Comparison of ENCODE assay signal across 30 cellular contexts in the genomic region with DNA sequence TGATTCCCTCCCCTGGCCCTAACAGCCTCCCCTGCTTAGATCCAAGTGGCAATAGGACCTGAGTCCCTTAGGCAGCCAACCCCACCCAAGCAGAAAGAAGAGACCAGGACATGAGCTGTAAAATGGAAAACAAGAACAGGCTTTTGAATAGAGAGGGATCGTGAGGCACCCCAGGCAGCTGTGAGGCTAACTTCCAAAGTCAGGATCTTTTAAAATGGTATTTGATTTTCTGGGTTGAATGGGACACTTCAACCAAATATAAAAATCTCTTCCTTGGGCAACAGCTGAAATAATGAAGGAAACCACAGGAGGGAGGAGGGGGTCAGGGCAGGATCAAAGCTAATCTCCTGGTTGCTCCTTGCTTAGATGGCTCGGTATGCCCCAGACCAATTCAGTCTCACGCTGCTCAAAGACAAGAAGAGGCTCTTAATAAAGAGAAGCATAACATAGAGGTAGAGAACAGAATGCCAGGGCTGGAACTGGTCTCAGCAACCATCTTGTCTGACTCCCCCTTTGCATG. TPM values are rescaled to one million over a fixed set of nuclear protein-coding genes. Genes with fewer than 3 reads are reported as not detected.
"Had no signal": no experiment of that assay in that cellular context is flagged by ENCODE, and none has a peak within 500 bp of the region (broad histone marks: within the 10 kb centered on the region; RNA-seq: fewer than 3 reads in every experiment).

No MANE protein-coding gene starts in this region.

- H3K9me3 ChIP-seq: colonic mucosa, gastrocnemius medialis, lower lobe of right lung, prostate gland, testis, tibial artery had no signal

- H3K27me3 ChIP-seq: colonic mucosa, testis had no signal

- DNase-seq: colonic mucosa; effector CD8-positive, alpha-beta T cell; endodermal cell; foreskin fibroblast; gastrocnemius medialis; head of caudate nucleus; left ventricle myocardium superior; lower lobe of right lung; naive B cell; nucleus accumbens; right cardiac atrium; small intestine; stimulated activated CD4-positive, alpha-beta T cell treated with anti-CD3 and anti-CD28 coated beads, Interleukin-12 subunit alpha, Interleukin-12 subunit beta, amount 100 ng/mL, for 4 hours; stimulated activated CD4-positive, alpha-beta T cell treated with anti-CD3 and anti-CD28 coated beads, Interleukin-1b, Interleukin-23, amount 100 ng/mL, for 48 hours; stimulated activated CD4-positive, alpha-beta T cell treated with anti-CD3 and anti-CD28 coated beads, Interleukin-4, amount 100 ng/mL, for 1 hour; stimulated activated naive CD4-positive, alpha-beta T cell treated with Interleukin-2 at 50 U/mL for 16 hours; substantia nigra; testis; tibial artery had no signal

- H3K4me3 ChIP-seq: colonic mucosa, gastrocnemius medialis, lower lobe of right lung, prostate gland, testis, tibial artery had no signal

- H3K27ac ChIP-seq: colonic mucosa, epithelial cell of prostate, gastrocnemius medialis, lower lobe of right lung, prostate gland, testis, tibial artery had no signal

- H3K36me3 ChIP-seq: colonic mucosa, gastrocnemius medialis, lower lobe of right lung, prostate gland, tibial artery had no signal

- H3K4me1 ChIP-seq: colonic mucosa, gastrocnemius medialis, lower lobe of right lung, prostate gland, testis, tibial artery had no signal

RNA-seq across cellular contexts. Expression of gene AVPR1B, which starts 28.6 kb away (rescaled TPM):
- total RNA-seq: esophagus mucosa; gastrocnemius medialis; glomerular endothelial cell; left ventricle myocardium superior; lower lobe of right lung; mesenteric fat pad; natural killer cell treated with Interleukin-12 subunit alpha and Interleukin-12 subunit beta and Interleukin-15 and Interleukin-18, amount 100 ng/mL, for 72 hours; neural crest cell; osteocyte; prostate gland; renal cortical epithelial cell; right cardiac atrium; testis; urinary bladder had no signal
- polyA plus RNA-seq: keratinocyte, urinary bladder had no signal
